In genomic region chr3:127541320-127541719, GRCh38 we compare ENCODE assay signal across 18 cellular contexts.
"Had no signal": no experiment of that assay in that cellular context is flagged by ENCODE, and none has a peak within 500 bp of the region (broad histone marks: within the 10 kb centered on the region; RNA-seq: fewer than 3 reads in every experiment).

No MANE protein-coding gene starts in this region.

- H3K27me3 ChIP-seq: colonic mucosa, foreskin keratinocyte, ovary had no signal

- H3K4me1 ChIP-seq: foreskin keratinocyte had no signal

- H3K36me3 ChIP-seq: colonic mucosa, ovary had no signal

- DNase-seq: colonic mucosa; dermis blood vessel endothelial cell; effector CD4-positive, alpha-beta T cell; endodermal cell; erythroblast; foreskin keratinocyte; kidney; left colon; left ventricle myocardium superior; mesendoderm; naive thymus-derived CD4-positive, alpha-beta T cell; nephron progenitor cell; ovary; right cardiac atrium; small intestine; stimulated activated CD4-positive, alpha-beta T cell treated with anti-CD3 and anti-CD28 coated beads, Interleukin-12 subunit alpha, Interleukin-12 subunit beta, amount 100 ng/mL, for 4 hours; stimulated activated naive CD4-positive, alpha-beta T cell; trophoblast cell had no signal

- H3K4me3 ChIP-seq: colonic mucosa, ovary had no signal

- H3K9me3 ChIP-seq: colonic mucosa, ovary had no signal

- ATAC-seq: foreskin keratinocyte; left colon; left ventricle myocardium superior; naive thymus-derived CD4-positive, alpha-beta T cell; right cardiac atrium had no signal

- H3K27ac ChIP-seq: colonic mucosa, foreskin keratinocyte, ovary had no signal
